1 cellular context compared by ENCODE assay signal in the genomic region with DNA sequence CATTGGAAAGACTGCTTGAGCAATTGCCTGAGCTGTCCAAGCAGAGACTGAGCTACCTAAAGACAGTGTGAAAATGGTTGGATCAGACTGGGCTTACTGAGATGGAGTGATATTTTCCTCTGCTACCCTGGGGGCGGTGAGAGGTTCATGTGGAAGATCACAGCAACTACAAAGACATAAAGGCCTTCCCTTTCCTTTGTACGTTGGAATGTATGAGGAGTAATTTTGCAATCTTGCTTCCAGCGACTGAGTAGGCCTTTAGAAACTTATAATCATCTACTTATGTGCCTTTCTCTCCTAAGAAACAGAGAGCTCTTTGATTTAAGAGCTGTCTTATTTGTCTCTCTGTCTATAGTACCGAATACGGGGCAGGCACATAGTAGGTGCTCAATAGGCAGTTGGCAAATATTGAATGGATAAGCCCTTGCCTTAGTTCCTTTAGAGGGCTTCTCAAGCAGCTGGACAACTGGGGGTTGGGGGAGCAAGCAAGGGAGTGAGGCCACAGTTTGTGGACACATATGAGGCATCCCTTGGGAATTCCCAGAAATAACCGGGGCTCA.
TF ChIP-seq lines count a peak whose summit lies in the region.

No MANE protein-coding gene starts in this region.

TF ChIP-seq in HepG2, 621 proteins besides CTCF, POLR2A, EP300 and RAD21 (continued from another document and continues in another):
- TF ChIP-seq MED1 (CRISPR knock-in tag; IDR thresholded peaks at IDR 0.05) (0 out of 2 replicates have a peak, but pooled peaks have one; percentile 31), DMAP1 (CRISPR knock-in tag; IDR thresholded peaks at IDR 0.05) (no peak), ZNF567 (CRISPR knock-in tag; IDR thresholded peaks at IDR 0.05; ENCODE audit: borderline replicate concordance) (no peak), AHR (CRISPR knock-in tag; IDR thresholded peaks at IDR 0.05) (no peak), ZNF296 (CRISPR knock-in tag; conservative IDR thresholded peaks at IDR 0.05) (no peak), ELF4 (CRISPR knock-in tag; IDR thresholded peaks at IDR 0.05; ENCODE audit: borderline replicate concordance) (no peak), SATB2 (CRISPR knock-in tag; IDR thresholded peaks at IDR 0.05) (no peak), ZKSCAN1 (IDR thresholded peaks at IDR 0.05; ENCODE audit: low read length) (peak; percentile 93), MEF2D (CRISPR knock-in tag; IDR thresholded peaks at IDR 0.05) (no peak), TEAD3 (CRISPR knock-in tag; optimal IDR thresholded peaks at IDR 0.05; ENCODE audit: borderline replicate concordance) (peak; percentile 78), GABPA (IDR thresholded peaks at IDR 0.05; ENCODE audit: low read depth, low read length) (no peak), GABPA (CRISPR knock-in tag; IDR thresholded peaks at IDR 0.05; ENCODE audit: low read depth) (no peak), ZNF543 (CRISPR knock-in tag; IDR thresholded peaks at IDR 0.05) (no peak), JUND (CRISPR knock-in tag; IDR thresholded peaks at IDR 0.05) (no peak), ISX (CRISPR knock-in tag; conservative IDR thresholded peaks at IDR 0.05) (no peak), ERF (CRISPR knock-in tag; IDR thresholded peaks at IDR 0.05) (0 out of 2 replicates have a peak, but pooled peaks have one; percentile 25), CREM (IDR thresholded peaks at IDR 0.05) (peak; percentile 40; the same call in 1 of the 2 replicates), CREM (CRISPR knock-in tag; IDR thresholded peaks at IDR 0.05) (no peak), HOXD1 (CRISPR knock-in tag; IDR thresholded peaks at IDR 0.05) (no peak), ZNF816 (CRISPR knock-in tag; IDR thresholded peaks at IDR 0.05; ENCODE audit: borderline replicate concordance) (no peak), TCF7 (IDR thresholded peaks at IDR 0.05; ENCODE audit: low read depth) (peak; percentile 82), ZSCAN29 (CRISPR knock-in tag; conservative IDR thresholded peaks at IDR 0.05) (no peak), ZNF549 (CRISPR knock-in tag; IDR thresholded peaks at IDR 0.05) (no peak), GFI1 (CRISPR knock-in tag; IDR thresholded peaks at IDR 0.05; ENCODE audit: borderline replicate concordance) (peak; percentile 51; the same call in 1 of the 2 replicates), ZNF598 (CRISPR knock-in tag; IDR thresholded peaks at IDR 0.05; ENCODE audit: borderline replicate concordance) (no peak), PAWR (CRISPR knock-in tag; IDR thresholded peaks at IDR 0.05; ENCODE audit: borderline replicate concordance) (no peak), ETV5 (CRISPR knock-in tag; IDR thresholded peaks at IDR 0.05; ENCODE audit: borderline replicate concordance) (no peak), ZNF205 (CRISPR knock-in tag; IDR thresholded peaks at IDR 0.05) (0 out of 2 replicates have a peak, but pooled peaks have one; percentile 26), ZNF713 (CRISPR knock-in tag; IDR thresholded peaks at IDR 0.05) (no peak), CC2D1A (CRISPR knock-in tag; IDR thresholded peaks at IDR 0.05) (no peak)
- TF ChIP-seq, protein P1, sequence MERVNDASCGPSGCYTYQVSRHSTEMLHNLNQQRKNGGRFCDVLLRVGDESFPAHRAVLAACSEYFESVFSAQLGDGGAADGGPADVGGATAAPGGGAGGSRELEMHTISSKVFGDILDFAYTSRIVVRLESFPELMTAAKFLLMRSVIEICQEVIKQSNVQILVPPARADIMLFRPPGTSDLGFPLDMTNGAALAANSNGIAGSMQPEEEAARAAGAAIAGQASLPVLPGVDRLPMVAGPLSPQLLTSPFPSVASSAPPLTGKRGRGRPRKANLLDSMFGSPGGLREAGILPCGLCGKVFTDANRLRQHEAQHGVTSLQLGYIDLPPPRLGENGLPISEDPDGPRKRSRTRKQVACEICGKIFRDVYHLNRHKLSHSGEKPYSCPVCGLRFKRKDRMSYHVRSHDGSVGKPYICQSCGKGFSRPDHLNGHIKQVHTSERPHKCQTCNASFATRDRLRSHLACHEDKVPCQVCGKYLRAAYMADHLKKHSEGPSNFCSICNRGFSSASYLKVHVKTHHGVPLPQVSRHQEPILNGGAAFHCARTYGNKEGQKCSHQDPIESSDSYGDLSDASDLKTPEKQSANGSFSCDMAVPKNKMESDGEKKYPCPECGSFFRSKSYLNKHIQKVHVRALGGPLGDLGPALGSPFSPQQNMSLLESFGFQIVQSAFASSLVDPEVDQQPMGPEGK (CRISPR knock-in tag; IDR thresholded peaks at IDR 0.05), result peak; percentile 36; the same call in 1 of the 2 replicates
- TF ChIP-seq, protein P2, sequence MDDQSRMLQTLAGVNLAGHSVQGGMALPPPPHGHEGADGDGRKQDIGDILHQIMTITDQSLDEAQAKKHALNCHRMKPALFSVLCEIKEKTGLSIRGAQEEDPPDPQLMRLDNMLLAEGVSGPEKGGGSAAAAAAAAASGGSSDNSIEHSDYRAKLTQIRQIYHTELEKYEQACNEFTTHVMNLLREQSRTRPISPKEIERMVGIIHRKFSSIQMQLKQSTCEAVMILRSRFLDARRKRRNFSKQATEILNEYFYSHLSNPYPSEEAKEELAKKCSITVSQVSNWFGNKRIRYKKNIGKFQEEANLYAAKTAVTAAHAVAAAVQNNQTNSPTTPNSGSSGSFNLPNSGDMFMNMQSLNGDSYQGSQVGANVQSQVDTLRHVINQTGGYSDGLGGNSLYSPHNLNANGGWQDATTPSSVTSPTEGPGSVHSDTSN (CRISPR knock-in tag; IDR thresholded peaks at IDR 0.05; ENCODE audit: borderline replicate concordance), result no peak
- TF ChIP-seq, protein P3, sequence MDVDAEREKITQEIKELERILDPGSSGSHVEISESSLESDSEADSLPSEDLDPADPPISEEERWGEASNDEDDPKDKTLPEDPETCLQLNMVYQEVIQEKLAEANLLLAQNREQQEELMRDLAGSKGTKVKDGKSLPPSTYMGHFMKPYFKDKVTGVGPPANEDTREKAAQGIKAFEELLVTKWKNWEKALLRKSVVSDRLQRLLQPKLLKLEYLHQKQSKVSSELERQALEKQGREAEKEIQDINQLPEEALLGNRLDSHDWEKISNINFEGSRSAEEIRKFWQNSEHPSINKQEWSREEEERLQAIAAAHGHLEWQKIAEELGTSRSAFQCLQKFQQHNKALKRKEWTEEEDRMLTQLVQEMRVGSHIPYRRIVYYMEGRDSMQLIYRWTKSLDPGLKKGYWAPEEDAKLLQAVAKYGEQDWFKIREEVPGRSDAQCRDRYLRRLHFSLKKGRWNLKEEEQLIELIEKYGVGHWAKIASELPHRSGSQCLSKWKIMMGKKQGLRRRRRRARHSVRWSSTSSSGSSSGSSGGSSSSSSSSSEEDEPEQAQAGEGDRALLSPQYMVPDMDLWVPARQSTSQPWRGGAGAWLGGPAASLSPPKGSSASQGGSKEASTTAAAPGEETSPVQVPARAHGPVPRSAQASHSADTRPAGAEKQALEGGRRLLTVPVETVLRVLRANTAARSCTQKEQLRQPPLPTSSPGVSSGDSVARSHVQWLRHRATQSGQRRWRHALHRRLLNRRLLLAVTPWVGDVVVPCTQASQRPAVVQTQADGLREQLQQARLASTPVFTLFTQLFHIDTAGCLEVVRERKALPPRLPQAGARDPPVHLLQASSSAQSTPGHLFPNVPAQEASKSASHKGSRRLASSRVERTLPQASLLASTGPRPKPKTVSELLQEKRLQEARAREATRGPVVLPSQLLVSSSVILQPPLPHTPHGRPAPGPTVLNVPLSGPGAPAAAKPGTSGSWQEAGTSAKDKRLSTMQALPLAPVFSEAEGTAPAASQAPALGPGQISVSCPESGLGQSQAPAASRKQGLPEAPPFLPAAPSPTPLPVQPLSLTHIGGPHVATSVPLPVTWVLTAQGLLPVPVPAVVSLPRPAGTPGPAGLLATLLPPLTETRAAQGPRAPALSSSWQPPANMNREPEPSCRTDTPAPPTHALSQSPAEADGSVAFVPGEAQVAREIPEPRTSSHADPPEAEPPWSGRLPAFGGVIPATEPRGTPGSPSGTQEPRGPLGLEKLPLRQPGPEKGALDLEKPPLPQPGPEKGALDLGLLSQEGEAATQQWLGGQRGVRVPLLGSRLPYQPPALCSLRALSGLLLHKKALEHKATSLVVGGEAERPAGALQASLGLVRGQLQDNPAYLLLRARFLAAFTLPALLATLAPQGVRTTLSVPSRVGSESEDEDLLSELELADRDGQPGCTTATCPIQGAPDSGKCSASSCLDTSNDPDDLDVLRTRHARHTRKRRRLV (CRISPR knock-in tag; IDR thresholded peaks at IDR 0.05), result no peak
- TF ChIP-seq, protein P4, sequence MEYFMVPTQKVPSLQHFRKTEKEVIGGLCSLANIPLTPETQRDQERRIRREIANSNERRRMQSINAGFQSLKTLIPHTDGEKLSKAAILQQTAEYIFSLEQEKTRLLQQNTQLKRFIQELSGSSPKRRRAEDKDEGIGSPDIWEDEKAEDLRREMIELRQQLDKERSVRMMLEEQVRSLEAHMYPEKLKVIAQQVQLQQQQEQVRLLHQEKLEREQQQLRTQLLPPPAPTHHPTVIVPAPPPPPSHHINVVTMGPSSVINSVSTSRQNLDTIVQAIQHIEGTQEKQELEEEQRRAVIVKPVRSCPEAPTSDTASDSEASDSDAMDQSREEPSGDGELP (IDR thresholded peaks at IDR 0.05; ENCODE audit: borderline replicate concordance, low read depth), result no peak
- TF ChIP-seq, protein P5, sequence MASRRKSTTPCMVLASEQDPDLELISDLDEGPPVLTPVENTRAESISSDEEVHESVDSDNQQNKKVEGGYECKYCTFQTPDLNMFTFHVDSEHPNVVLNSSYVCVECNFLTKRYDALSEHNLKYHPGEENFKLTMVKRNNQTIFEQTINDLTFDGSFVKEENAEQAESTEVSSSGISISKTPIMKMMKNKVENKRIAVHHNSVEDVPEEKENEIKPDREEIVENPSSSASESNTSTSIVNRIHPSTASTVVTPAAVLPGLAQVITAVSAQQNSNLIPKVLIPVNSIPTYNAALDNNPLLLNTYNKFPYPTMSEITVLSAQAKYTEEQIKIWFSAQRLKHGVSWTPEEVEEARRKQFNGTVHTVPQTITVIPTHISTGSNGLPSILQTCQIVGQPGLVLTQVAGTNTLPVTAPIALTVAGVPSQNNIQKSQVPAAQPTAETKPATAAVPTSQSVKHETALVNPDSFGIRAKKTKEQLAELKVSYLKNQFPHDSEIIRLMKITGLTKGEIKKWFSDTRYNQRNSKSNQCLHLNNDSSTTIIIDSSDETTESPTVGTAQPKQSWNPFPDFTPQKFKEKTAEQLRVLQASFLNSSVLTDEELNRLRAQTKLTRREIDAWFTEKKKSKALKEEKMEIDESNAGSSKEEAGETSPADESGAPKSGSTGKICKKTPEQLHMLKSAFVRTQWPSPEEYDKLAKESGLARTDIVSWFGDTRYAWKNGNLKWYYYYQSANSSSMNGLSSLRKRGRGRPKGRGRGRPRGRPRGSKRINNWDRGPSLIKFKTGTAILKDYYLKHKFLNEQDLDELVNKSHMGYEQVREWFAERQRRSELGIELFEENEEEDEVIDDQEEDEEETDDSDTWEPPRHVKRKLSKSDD (CRISPR knock-in tag; IDR thresholded peaks at IDR 0.05; ENCODE audit: low read depth), result no peak
- TF ChIP-seq, protein P6, sequence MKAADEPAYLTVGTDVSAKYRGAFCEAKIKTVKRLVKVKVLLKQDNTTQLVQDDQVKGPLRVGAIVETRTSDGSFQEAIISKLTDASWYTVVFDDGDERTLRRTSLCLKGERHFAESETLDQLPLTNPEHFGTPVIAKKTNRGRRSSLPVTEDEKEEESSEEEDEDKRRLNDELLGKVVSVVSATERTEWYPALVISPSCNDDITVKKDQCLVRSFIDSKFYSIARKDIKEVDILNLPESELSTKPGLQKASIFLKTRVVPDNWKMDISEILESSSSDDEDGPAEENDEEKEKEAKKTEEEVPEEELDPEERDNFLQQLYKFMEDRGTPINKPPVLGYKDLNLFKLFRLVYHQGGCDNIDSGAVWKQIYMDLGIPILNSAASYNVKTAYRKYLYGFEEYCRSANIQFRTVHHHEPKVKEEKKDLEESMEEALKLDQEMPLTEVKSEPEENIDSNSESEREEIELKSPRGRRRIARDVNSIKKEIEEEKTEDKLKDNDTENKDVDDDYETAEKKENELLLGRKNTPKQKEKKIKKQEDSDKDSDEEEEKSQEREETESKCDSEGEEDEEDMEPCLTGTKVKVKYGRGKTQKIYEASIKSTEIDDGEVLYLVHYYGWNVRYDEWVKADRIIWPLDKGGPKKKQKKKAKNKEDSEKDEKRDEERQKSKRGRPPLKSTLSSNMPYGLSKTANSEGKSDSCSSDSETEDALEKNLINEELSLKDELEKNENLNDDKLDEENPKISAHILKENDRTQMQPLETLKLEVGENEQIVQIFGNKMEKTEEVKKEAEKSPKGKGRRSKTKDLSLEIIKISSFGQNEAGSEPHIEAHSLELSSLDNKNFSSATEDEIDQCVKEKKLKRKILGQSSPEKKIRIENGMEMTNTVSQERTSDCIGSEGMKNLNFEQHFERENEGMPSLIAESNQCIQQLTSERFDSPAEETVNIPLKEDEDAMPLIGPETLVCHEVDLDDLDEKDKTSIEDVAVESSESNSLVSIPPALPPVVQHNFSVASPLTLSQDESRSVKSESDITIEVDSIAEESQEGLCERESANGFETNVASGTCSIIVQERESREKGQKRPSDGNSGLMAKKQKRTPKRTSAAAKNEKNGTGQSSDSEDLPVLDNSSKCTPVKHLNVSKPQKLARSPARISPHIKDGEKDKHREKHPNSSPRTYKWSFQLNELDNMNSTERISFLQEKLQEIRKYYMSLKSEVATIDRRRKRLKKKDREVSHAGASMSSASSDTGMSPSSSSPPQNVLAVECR (CRISPR knock-in tag; IDR thresholded peaks at IDR 0.05; ENCODE audit: borderline replicate concordance), result no peak
- TF ChIP-seq, protein P7, sequence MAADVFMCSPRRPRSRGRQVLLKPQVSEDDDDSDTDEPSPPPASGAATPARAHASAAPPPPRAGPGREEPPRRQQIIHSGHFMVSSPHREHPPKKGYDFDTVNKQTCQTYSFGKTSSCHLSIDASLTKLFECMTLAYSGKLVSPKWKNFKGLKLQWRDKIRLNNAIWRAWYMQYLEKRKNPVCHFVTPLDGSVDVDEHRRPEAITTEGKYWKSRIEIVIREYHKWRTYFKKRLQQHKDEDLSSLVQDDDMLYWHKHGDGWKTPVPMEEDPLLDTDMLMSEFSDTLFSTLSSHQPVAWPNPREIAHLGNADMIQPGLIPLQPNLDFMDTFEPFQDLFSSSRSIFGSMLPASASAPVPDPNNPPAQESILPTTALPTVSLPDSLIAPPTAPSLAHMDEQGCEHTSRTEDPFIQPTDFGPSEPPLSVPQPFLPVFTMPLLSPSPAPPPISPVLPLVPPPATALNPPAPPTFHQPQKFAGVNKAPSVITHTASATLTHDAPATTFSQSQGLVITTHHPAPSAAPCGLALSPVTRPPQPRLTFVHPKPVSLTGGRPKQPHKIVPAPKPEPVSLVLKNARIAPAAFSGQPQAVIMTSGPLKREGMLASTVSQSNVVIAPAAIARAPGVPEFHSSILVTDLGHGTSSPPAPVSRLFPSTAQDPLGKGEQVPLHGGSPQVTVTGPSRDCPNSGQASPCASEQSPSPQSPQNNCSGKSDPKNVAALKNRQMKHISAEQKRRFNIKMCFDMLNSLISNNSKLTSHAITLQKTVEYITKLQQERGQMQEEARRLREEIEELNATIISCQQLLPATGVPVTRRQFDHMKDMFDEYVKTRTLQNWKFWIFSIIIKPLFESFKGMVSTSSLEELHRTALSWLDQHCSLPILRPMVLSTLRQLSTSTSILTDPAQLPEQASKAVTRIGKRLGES (CRISPR knock-in tag; IDR thresholded peaks at IDR 0.05; ENCODE audit: borderline replicate concordance), result no peak
- TF ChIP-seq, protein P8, sequence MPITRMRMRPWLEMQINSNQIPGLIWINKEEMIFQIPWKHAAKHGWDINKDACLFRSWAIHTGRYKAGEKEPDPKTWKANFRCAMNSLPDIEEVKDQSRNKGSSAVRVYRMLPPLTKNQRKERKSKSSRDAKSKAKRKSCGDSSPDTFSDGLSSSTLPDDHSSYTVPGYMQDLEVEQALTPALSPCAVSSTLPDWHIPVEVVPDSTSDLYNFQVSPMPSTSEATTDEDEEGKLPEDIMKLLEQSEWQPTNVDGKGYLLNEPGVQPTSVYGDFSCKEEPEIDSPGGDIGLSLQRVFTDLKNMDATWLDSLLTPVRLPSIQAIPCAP (CRISPR knock-in tag; IDR thresholded peaks at IDR 0.05; ENCODE audit: low read depth), result no peak
